In the genomic region with DNA sequence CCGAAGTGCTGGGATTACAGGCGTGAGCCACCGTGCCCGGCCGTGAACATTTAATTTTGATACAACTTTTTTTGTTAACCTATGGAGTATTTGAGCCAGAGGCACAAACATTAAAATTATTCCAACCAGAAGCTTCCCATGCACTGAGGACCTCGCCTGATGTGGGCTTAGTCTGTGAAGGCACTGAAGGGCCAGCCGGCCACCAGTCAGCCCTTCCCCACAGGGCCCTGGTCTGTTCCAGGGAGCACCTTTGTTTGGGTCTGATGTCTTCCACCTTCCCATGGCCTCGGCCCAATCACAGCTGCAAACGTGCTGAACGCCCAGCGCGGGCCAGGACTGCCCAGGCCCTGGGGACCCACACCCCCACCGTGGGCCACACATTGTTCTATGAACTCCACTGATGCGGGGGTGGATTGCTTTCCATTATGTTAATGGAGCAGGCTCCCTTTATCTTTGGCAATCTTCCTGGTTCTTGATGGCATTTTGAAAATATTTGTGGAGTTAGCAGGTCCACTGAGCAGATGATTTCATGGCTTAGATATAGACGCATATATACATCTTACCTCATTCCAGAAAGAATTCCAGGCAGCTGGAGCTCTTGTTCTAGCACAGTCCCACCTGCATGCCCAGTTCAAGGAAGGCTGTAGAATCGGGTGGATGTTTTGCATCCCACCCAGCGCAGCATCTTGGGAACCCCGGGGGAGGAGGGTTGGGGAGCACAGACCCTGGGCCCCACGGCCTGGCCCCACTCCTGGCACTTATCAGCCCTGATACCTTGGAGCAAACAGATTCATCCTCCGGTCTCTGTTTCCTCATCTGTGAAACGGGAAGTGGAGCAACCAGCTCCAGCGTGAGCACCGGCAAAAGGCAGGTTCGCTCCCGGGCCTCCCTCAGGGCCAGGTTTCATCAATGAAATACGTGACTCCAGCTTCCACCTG, we compare ENCODE assay signal across 13 cellular contexts. TPM values are rescaled to one million over a fixed set of nuclear protein-coding genes. Genes with fewer than 3 reads are reported as not detected.
A peak's percentile ranks its signal among the peaks of the same experiment; 100 is the strongest.
DNase-seq lines count a peak whose midpoint lies in the region; ATAC-seq, FAIRE-seq and TF ChIP-seq lines count a peak whose summit lies in the region.
"Had no signal": no experiment of that assay in that cellular context is flagged by ENCODE, and none has a peak within 500 bp of the region (broad histone marks: within the 10 kb centered on the region; RNA-seq: fewer than 3 reads in every experiment).

No MANE protein-coding gene starts in this region.

- ATAC-seq in Right ventricle myocardium inferior (peak; percentile 37), Panc1 (peak; percentile 72)
- ATAC-seq: left lung had no signal

- H3K27me3 ChIP-seq in right atrium auricular region (no peaks in the 10 kb centered on the region), Panc1 (ENCODE audit: control insufficient read depth, insufficient read depth, low read length) (no peaks in the 10 kb centered on the region), thyroid gland (no peaks in the 10 kb centered on the region)
- H3K27me3 ChIP-seq: left lung, pancreas, SJSA1 had no signal

- POLR2A ChIA-PET in Panc1 (lab: Charles Lee) = no interaction called here

- intact Hi-C loops in Right ventricle myocardium inferior (cut with DNase I) (no loop called here), Panc1 (cut with micrococcal nuclease; ENCODE audit: unreplicated experiment) (no loop called here), thyroid gland (cut with DNase I) (no loop called here), kidney (cut with DNase I) (no loop called here)
- intact Hi-C loops in activated T-helper 2 cell treated with anti-CD3 and anti-CD28 coated beads, Interferon-gamma antibody, Interleukin-2, Interleukin-4, amounts not matched to agents 10 μg/mL and 5 μg/mL and 100 μg/mL, durations not matched to agents 14 hours and 24 hours and 36 hours (cut with micrococcal nuclease) = no loop called here

- H3K27ac Mint-ChIP-seq in activated T-helper 2 cell treated with anti-CD3 and anti-CD28 coated beads, Interferon-gamma antibody, Interleukin-2, Interleukin-4, amounts not matched to agents 10 μg/mL and 5 μg/mL and 100 μg/mL, durations not matched to agents 14 hours and 24 hours and 36 hours = no peak overlapping the region
- H3K27ac Mint-ChIP-seq: activated CD4-positive, alpha-beta memory T cell treated with anti-CD3 and anti-CD28 coated beads, Interleukin-2, amount 10 ng/mL, durations not matched to agents 7 days and 5 days had no signal

- no peak overlapping the region for H3K9ac ChIP-seq in kidney (ENCODE audit: low read length in 2 of 2)

- DNase-seq in Right ventricle myocardium inferior (ENCODE audit: missing footprints) = no peak
- DNase-seq in right atrium auricular region (ENCODE audit: low spot score) = no peak
- DNase-seq in Panc1 (ENCODE audit: low read depth, low spot score) = no peak
- DNase-seq in fibroblast of peridontal ligament (ENCODE audit: extremely low read depth) = peak; percentile 27
- DNase-seq in thyroid gland = peak; percentile 55 to 57
- no peak for DNase-seq in activated T-helper 2 cell treated with anti-CD3 and anti-CD28 coated beads, Interferon-gamma antibody, Interleukin-2, Interleukin-4, amounts not matched to agents 10 μg/mL and 5 μg/mL and 100 μg/mL, durations not matched to agents 14 hours and 24 hours and 36 hours (ENCODE audit: low spot score)
- no peak for DNase-seq in LoVo (ENCODE audit: low spot score)
- DNase-seq in kidney = no peak
- DNase-seq: activated CD4-positive, alpha-beta memory T cell treated with anti-CD3 and anti-CD28 coated beads, Interleukin-2, amount 10 ng/mL, durations not matched to agents 7 days and 5 days; AML-193; left lung; pancreas had no signal

- H3K27ac ChIP-seq in right atrium auricular region = no peak overlapping the region
- H3K27ac ChIP-seq in Panc1 (ENCODE audit: low read length) = no peak overlapping the region
- H3K27ac ChIP-seq in thyroid gland = peak overlapping the region in 2 of 3 donors; percentile 11 to 46
- no peak overlapping the region for H3K27ac ChIP-seq in kidney (ENCODE audit: low read depth in 2 of 2, low read length in 2 of 2)
- H3K27ac ChIP-seq: left lung, pancreas, SJSA1 had no signal

- no peak for FAIRE-seq in kidney (lab: Jason Lieb, UNC)
- FAIRE-seq: pancreas had no signal

- peaks cover 8% of the 10 kb centered on the region for H3K4me1 Mint-ChIP-seq in activated T-helper 2 cell treated with anti-CD3 and anti-CD28 coated beads, Interferon-gamma antibody, Interleukin-2, Interleukin-4, amounts not matched to agents 10 μg/mL and 5 μg/mL and 100 μg/mL, durations not matched to agents 14 hours and 24 hours and 36 hours (ENCODE audit: low read depth)

- no peak for TF ChIP-seq POLR2A in thyroid gland (IDR thresholded peaks at IDR 0.05)

- BruUV-seq in Panc1 (replicated peaks; lab: Mats Ljungman, UMichigan) = TSS peak; percentile 35

- no peaks in the 10 kb centered on the region for H3K9me3 Mint-ChIP-seq in activated T-helper 2 cell treated with anti-CD3 and anti-CD28 coated beads, Interferon-gamma antibody, Interleukin-2, Interleukin-4, amounts not matched to agents 10 μg/mL and 5 μg/mL and 100 μg/mL, durations not matched to agents 14 hours and 24 hours and 36 hours
- H3K9me3 Mint-ChIP-seq: activated CD4-positive, alpha-beta memory T cell treated with anti-CD3 and anti-CD28 coated beads, Interleukin-2, amount 10 ng/mL, durations not matched to agents 7 days and 5 days had no signal

- H3K4me3 Mint-ChIP-seq in activated T-helper 2 cell treated with anti-CD3 and anti-CD28 coated beads, Interferon-gamma antibody, Interleukin-2, Interleukin-4, amounts not matched to agents 10 μg/mL and 5 μg/mL and 100 μg/mL, durations not matched to agents 14 hours and 24 hours and 36 hours (ENCODE audit: low read depth) = no peak overlapping the region
- H3K4me3 Mint-ChIP-seq: activated CD4-positive, alpha-beta memory T cell treated with anti-CD3 and anti-CD28 coated beads, Interleukin-2, amount 10 ng/mL, durations not matched to agents 7 days and 5 days had no signal

- H3K9me3 ChIP-seq in right atrium auricular region = no peaks in the 10 kb centered on the region
- H3K9me3 ChIP-seq in Panc1 (ENCODE audit: control insufficient read depth, insufficient read depth, low read depth, low read length) = no peaks in the 10 kb centered on the region
- no peaks in the 10 kb centered on the region for H3K9me3 ChIP-seq in thyroid gland
- H3K9me3 ChIP-seq in kidney (ENCODE audit: control insufficient read depth in 1 of 2, low read length in 2 of 2) = no peaks in the 10 kb centered on the region
- H3K9me3 ChIP-seq: left lung, pancreas, SJSA1 had no signal

- no peaks in the 10 kb centered on the region for H3K36me3 Mint-ChIP-seq in activated T-helper 2 cell treated with anti-CD3 and anti-CD28 coated beads, Interferon-gamma antibody, Interleukin-2, Interleukin-4, amounts not matched to agents 10 μg/mL and 5 μg/mL and 100 μg/mL, durations not matched to agents 14 hours and 24 hours and 36 hours (ENCODE audit: low read depth)

- H3K4me1 ChIP-seq in right atrium auricular region = no peaks in the 10 kb centered on the region
- peaks cover 9% of the 10 kb centered on the region; the same call in 1 of the 2 replicates for H3K4me1 ChIP-seq in Panc1 (ENCODE audit: control insufficient read depth, insufficient read depth, low read length)
- peaks cover 16 to 39% of the 10 kb centered on the region in 2 donors for H3K4me1 ChIP-seq in thyroid gland
- peaks cover 0 to under 1% of the 10 kb centered on the region in 2 donors for H3K4me1 ChIP-seq in kidney (ENCODE audit: control insufficient read depth in 1 of 2, insufficient read depth in 1 of 2, low read depth in 1 of 2, low read length in 2 of 2)
- H3K4me1 ChIP-seq: pancreas had no signal

- WGBS in thyroid gland, 2 donors = 63 to 68% methylated on average over 22 to 24 of the region's 26 CpGs

- H3K36me3 ChIP-seq in right atrium auricular region = no peaks in the 10 kb centered on the region
- H3K36me3 ChIP-seq in Panc1 (ENCODE audit: control insufficient read depth, insufficient read depth, low read length) = no peaks in the 10 kb centered on the region
- H3K36me3 ChIP-seq in thyroid gland = no peaks in the 10 kb centered on the region
- H3K36me3 ChIP-seq in kidney (ENCODE audit: control insufficient read depth in 1 of 2, insufficient read depth in 2 of 2, low read length in 2 of 2) = no peaks in the 10 kb centered on the region
- H3K36me3 ChIP-seq: left lung, pancreas, SJSA1 had no signal

- CTCF ChIA-PET in Panc1 (lab: Charles Lee) = no interaction called here

- TF ChIP-seq CTCF in right atrium auricular region (IDR thresholded peaks at IDR 0.05) (no peak), Panc1 (IDR thresholded peaks at IDR 0.05) (no peak), thyroid gland (IDR thresholded peaks at IDR 0.05) (no peak), kidney (IDR thresholded peaks at IDR 0.05; ENCODE audit: borderline replicate concordance, extremely low read depth, insufficient read depth) (no peak)

- H3K27me3 Mint-ChIP-seq in activated T-helper 2 cell treated with anti-CD3 and anti-CD28 coated beads, Interferon-gamma antibody, Interleukin-2, Interleukin-4, amounts not matched to agents 10 μg/mL and 5 μg/mL and 100 μg/mL, durations not matched to agents 14 hours and 24 hours and 36 hours (ENCODE audit: low read depth) = peaks cover 2% of the 10 kb centered on the region

- H3K4me3 ChIP-seq in right atrium auricular region (no peak overlapping the region), Panc1 (ENCODE audit: low read depth in 2 of 2, low read length in 2 of 2) (no peak overlapping the region), thyroid gland (replicated peaks in 1 of 3) (no peak overlapping the region), kidney (ENCODE audit: low read length in 2 of 2) (no peak overlapping the region)
- H3K4me3 ChIP-seq: left lung, pancreas, SJSA1 had no signal

- in situ Hi-C loops in Panc1 (cut with HindIII; ENCODE audit: low pct_unique_long_range_greater_than_20kb, low sequenced_read_pairs) = no loop called here

RNA-seq across cellular contexts. Expression of a gene that starts 14.5 kb away (rescaled TPM):
- 0.54 TPM for total RNA-seq in Right ventricle myocardium inferior
- 1 to 10 TPM in 1 of 2 donors, under 1 TPM in 1; 0.90 to 1.8 TPM for total RNA-seq in right atrium auricular region
- total RNA-seq in Panc1 (2021; ENCODE audit: unreplicated experiment) = 21.7 TPM
- 24.5 TPM for polyA plus RNA-seq in Panc1 (2012; ENCODE audit: insufficient read length)
- total RNA-seq in thyroid gland = 10 to 100 TPM in 2 of 4 donors, 1 to 10 TPM in 2; 7.0 to 10.9 (median 9.5) TPM
- total RNA-seq in activated T-helper 2 cell treated with anti-CD3 and anti-CD28 coated beads, Interferon-gamma antibody, Interleukin-2, Interleukin-4, amounts not matched to agents 10 μg/mL and 5 μg/mL and 100 μg/mL, durations not matched to agents 14 hours and 24 hours and 36 hours = 1.9 and 2.7 TPM in 2 replicates
- total RNA-seq in kidney = 6.5 TPM
- 2.9 TPM for polyA plus RNA-seq in kidney (ENCODE audit: insufficient read depth, low read depth, low replicate concordance)

RNA-seq across cellular contexts. Expression of a gene that starts 26.3 kb away (rescaled TPM):
- 2.8 TPM for total RNA-seq in Right ventricle myocardium inferior
- 1 to 10 TPM in 1 of 2 donors, under 1 TPM in 1; 0.70 to 1.5 TPM for total RNA-seq in right atrium auricular region
- 56.8 TPM for total RNA-seq in Panc1 (2021; ENCODE audit: unreplicated experiment)
- polyA plus RNA-seq in Panc1 (2012; ENCODE audit: insufficient read length) = 21.1 TPM
- total RNA-seq in thyroid gland = 10 to 100 TPM in 1 of 4 donors, 1 to 10 TPM in 3; 2.3 to 10.3 (median 3.6) TPM
- 198 and 211 TPM in 2 replicates for total RNA-seq in activated T-helper 2 cell treated with anti-CD3 and anti-CD28 coated beads, Interferon-gamma antibody, Interleukin-2, Interleukin-4, amounts not matched to agents 10 μg/mL and 5 μg/mL and 100 μg/mL, durations not matched to agents 14 hours and 24 hours and 36 hours
- 8.9 TPM for total RNA-seq in kidney
- 2.2 TPM for polyA plus RNA-seq in kidney (ENCODE audit: insufficient read depth, low read depth, low replicate concordance)

RNA-seq across cellular contexts. Expression of a gene that starts 30.7 kb away (rescaled TPM):
- 82.2 TPM for total RNA-seq in Right ventricle myocardium inferior
- total RNA-seq in right atrium auricular region = 100 to 1,000 TPM in 1 of 2 donors, 10 to 100 TPM in 1; 91.8 to 108 TPM
- total RNA-seq in Panc1 (2021; ENCODE audit: unreplicated experiment) = 144 TPM
- 163 TPM for polyA plus RNA-seq in Panc1 (2012; ENCODE audit: insufficient read length)
- 100 to 1,000 TPM; 144 to 266 (median 201) TPM for total RNA-seq in thyroid gland
- 211 and 213 TPM in 2 replicates for total RNA-seq in activated T-helper 2 cell treated with anti-CD3 and anti-CD28 coated beads, Interferon-gamma antibody, Interleukin-2, Interleukin-4, amounts not matched to agents 10 μg/mL and 5 μg/mL and 100 μg/mL, durations not matched to agents 14 hours and 24 hours and 36 hours
- 209 TPM for total RNA-seq in kidney
- 157 TPM for polyA plus RNA-seq in kidney (ENCODE audit: insufficient read depth, low read depth, low replicate concordance)

Comparison
In these comparisons a context has a peak if more than half of its experiments do, and no peak if none do; other contexts are left out.
1. DNase-seq: peak in fibroblast of peridontal ligament (single experiment) and thyroid gland (2 of 2); none in Right ventricle myocardium inferior (single experiment), right atrium auricular region (single experiment), Panc1 (single experiment), activated T-helper 2 cell treated with anti-CD3 and anti-CD28 coated beads, Interferon-gamma antibody, Interleukin-2, Interleukin-4, amounts not matched to agents 10 μg/mL and 5 μg/mL and 100 μg/mL, durations not matched to agents 14 hours and 24 hours and 36 hours (single experiment), LoVo (single experiment) and kidney (single experiment).
2. H3K27ac ChIP-seq: peak in thyroid gland (2 of 3); none in right atrium auricular region (0 of 2), Panc1 (single experiment) and kidney (0 of 2).